ENCODE assay signal across 1 cellular context in genomic region chr2:70301344-70302194, GRCh38.
A peak's percentile ranks its signal among the peaks of the same experiment; 100 is the strongest.
TF ChIP-seq lines count a peak whose summit lies in the region.

TSS of gene FAM136A (minus strand) at chr2:70302067. CDS start at chr2:70302011, 56 bp downstream.

TF ChIP-seq in HepG2, 621 proteins besides CTCF, POLR2A, EP300 and RAD21 (continued from another document and continues in another):
- peak; percentile 16; the same call in 1 of the 2 replicates for TF ChIP-seq ZHX2 (IDR thresholded peaks at IDR 0.05; ENCODE audit: low read depth)
- peak; percentile 79; the same call in 1 of the 2 replicates for TF ChIP-seq ZHX2 (CRISPR knock-in tag; IDR thresholded peaks at IDR 0.05; ENCODE audit: borderline replicate concordance)
- no peak for TF ChIP-seq ZNF75D (CRISPR knock-in tag; IDR thresholded peaks at IDR 0.05; ENCODE audit: borderline replicate concordance)
- peak; percentile 81; the same call in 1 of the 2 replicates for TF ChIP-seq NKX3-1 (CRISPR knock-in tag; IDR thresholded peaks at IDR 0.05)
- no peak for TF ChIP-seq USF2 (IDR thresholded peaks at IDR 0.05; ENCODE audit: low read depth, low read length)
- peak; percentile 65; the same call in 1 of the 2 replicates for TF ChIP-seq USF2 (CRISPR knock-in tag; IDR thresholded peaks at IDR 0.05; ENCODE audit: borderline replicate concordance)
- TF ChIP-seq ZNF747 (CRISPR knock-in tag; IDR thresholded peaks at IDR 0.05; ENCODE audit: borderline replicate concordance) = peak; percentile 83; the same call in 1 of the 2 replicates
- no peak for TF ChIP-seq MBNL3 (CRISPR knock-in tag; conservative IDR thresholded peaks at IDR 0.05)
- TF ChIP-seq MNT (IDR thresholded peaks at IDR 0.05) = no peak
- TF ChIP-seq RARA (CRISPR knock-in tag; IDR thresholded peaks at IDR 0.05) = peak; percentile 43
- TF ChIP-seq JDP2 (CRISPR knock-in tag; IDR thresholded peaks at IDR 0.05; ENCODE audit: borderline replicate concordance) = no peak
- TF ChIP-seq MYNN (CRISPR knock-in tag; IDR thresholded peaks at IDR 0.05; ENCODE audit: low read depth) = no peak
- TF ChIP-seq PAF1 (CRISPR knock-in tag; IDR thresholded peaks at IDR 0.05) = no peak
- TF ChIP-seq ZUFSP (CRISPR knock-in tag; IDR thresholded peaks at IDR 0.05; ENCODE audit: borderline replicate concordance) = no peak
- TF ChIP-seq ZNF609 (CRISPR knock-in tag; IDR thresholded peaks at IDR 0.05; ENCODE audit: borderline replicate concordance) = peak; percentile 76
- TF ChIP-seq ZBTB39 (CRISPR knock-in tag; IDR thresholded peaks at IDR 0.05) = peak; percentile 88; the same call in 1 of the 2 replicates
- TF ChIP-seq RXRA (CRISPR knock-in tag; IDR thresholded peaks at IDR 0.05) = peak; percentile 87
- peak; percentile 83 for TF ChIP-seq FOXJ3 (CRISPR knock-in tag; IDR thresholded peaks at IDR 0.05; ENCODE audit: borderline replicate concordance)
- peak; percentile 24; the same call in 1 of the 2 replicates for TF ChIP-seq ZBTB38 (CRISPR knock-in tag; IDR thresholded peaks at IDR 0.05)
- TF ChIP-seq TRAFD1 (CRISPR knock-in tag; IDR thresholded peaks at IDR 0.05; ENCODE audit: borderline replicate concordance) = no peak; the same call in 1 of the 2 replicates
- peak; percentile 89; the same call in 1 of the 2 replicates for TF ChIP-seq ZNF30 (CRISPR knock-in tag; IDR thresholded peaks at IDR 0.05)
- peak; percentile 44; the same call in 1 of the 2 replicates for TF ChIP-seq ZNF503 (CRISPR knock-in tag; IDR thresholded peaks at IDR 0.05)
- peak; percentile 98 for TF ChIP-seq ZNF546 (CRISPR knock-in tag; conservative IDR thresholded peaks at IDR 0.05)
- peak; percentile 62; the same call in 1 of the 2 replicates for TF ChIP-seq KDM5A (IDR thresholded peaks at IDR 0.05; ENCODE audit: borderline replicate concordance, low read length)
- peak; percentile 56; the same call in 1 of the 2 replicates for TF ChIP-seq ZNF430 (CRISPR knock-in tag; IDR thresholded peaks at IDR 0.05)
- peak; percentile 94 for TF ChIP-seq MYC (CRISPR knock-in tag; IDR thresholded peaks at IDR 0.05; ENCODE audit: borderline replicate concordance)
- TF ChIP-seq HNRNPL (IDR thresholded peaks at IDR 0.05; ENCODE audit: low read depth, low read length) = peak; percentile 85
- peak; percentile 94 for TF ChIP-seq POLR2G (IDR thresholded peaks at IDR 0.05; ENCODE audit: low read depth, low read length)
- TF ChIP-seq POGZ (CRISPR knock-in tag; IDR thresholded peaks at IDR 0.05) = peak; percentile 56; the same call in 1 of the 2 replicates
